Comparison of ENCODE assay signal across 29 cellular contexts in the genomic region with DNA sequence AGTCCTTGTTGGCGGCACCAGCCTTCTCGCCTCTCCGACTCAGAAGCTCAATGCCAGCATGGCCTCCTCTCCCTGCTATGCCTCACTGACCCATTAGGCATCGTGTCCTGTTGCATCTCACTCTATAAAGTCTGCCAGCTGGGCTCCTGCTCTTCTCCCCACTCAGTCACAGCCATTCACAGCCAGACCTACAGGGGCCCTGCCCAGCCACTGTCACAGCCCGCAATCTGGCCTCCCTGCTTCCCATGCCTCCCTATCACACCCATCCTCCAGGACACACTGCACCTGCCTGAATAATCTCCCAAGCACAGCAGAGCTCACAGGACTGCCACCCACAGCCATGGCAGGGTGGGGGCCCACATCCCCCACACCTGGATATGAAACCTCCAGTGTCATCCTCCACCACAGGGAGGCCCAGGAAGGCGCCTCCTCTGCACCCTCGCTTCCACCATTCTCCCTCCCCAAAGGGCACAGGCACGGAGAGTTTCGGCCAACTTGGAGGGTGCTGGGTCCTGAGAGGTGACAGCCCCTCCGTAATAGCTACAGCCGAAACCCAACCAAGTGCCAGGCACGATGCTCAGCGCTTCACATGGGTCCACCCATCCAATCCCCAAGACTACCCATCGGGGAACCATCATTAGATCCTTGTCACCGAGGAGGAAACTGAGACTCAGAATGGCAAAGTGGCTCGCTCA.
"Had no signal": no experiment of that assay in that cellular context is flagged by ENCODE, and none has a peak within 500 bp of the region (broad histone marks: within the 10 kb centered on the region; RNA-seq: fewer than 3 reads in every experiment).

No MANE protein-coding gene starts in this region.

- H3K27me3 ChIP-seq: colonic mucosa, right atrium auricular region, uterus had no signal

- H3K36me3 Mint-ChIP-seq: activated naive CD4-positive, alpha-beta T cell treated with anti-CD3 and anti-CD28 coated beads, Interleukin-2, amount 10 ng/mL, durations not matched to agents 7 days and 5 days; T-cell had no signal

- H3K4me3 Mint-ChIP-seq: activated naive CD4-positive, alpha-beta T cell treated with anti-CD3 and anti-CD28 coated beads, Interleukin-2, amount 10 ng/mL, durations not matched to agents 7 days and 5 days; activated T-helper 1 cell treated with anti-CD3 and anti-CD28 coated beads, Interleukin-12 subunit alpha, Interleukin-12 subunit beta, Interleukin-2, Interleukin-4 antibody, amounts not matched to agents 30 ng/mL and 10 ng/mL and 1 ng/mL, durations not matched to agents 14 hours and 24 hours and 36 hours; nephron; T-cell; T-helper 2 cell treated with Interferon-gamma antibody and Interleukin-4, amounts not matched to agents 5 μg/mL and 100 μg/mL, for 36 hours had no signal

- H3K79me2 ChIP-seq: parathyroid adenoma had no signal

- H3K9me3 ChIP-seq: colonic mucosa, left lung, lower lobe of right lung, right atrium auricular region, thoracic aorta, uterus had no signal

- ATAC-seq: left lung, lower lobe of right lung, T-cell had no signal

- H3K9me3 Mint-ChIP-seq: activated naive CD4-positive, alpha-beta T cell treated with anti-CD3 and anti-CD28 coated beads, Interleukin-2, amount 10 ng/mL, durations not matched to agents 7 days and 5 days; nephron; T-cell; T-helper 2 cell treated with Interferon-gamma antibody and Interleukin-4, amounts not matched to agents 5 μg/mL and 100 μg/mL, for 36 hours had no signal

- H3K4me3 ChIP-seq: colonic mucosa, left lung, lower lobe of right lung, right atrium auricular region, thoracic aorta, uterus had no signal

- H3K9ac ChIP-seq: parathyroid adenoma had no signal

- H2AFZ ChIP-seq: parathyroid adenoma had no signal

- H3K4me1 Mint-ChIP-seq: activated naive CD4-positive, alpha-beta T cell treated with anti-CD3 and anti-CD28 coated beads, Interleukin-2, amount 10 ng/mL, durations not matched to agents 7 days and 5 days had no signal

- H3K27ac Mint-ChIP-seq: activated T-helper 1 cell treated with anti-CD3 and anti-CD28 coated beads, Interleukin-12 subunit alpha, Interleukin-12 subunit beta, Interleukin-2, Interleukin-4 antibody, amounts not matched to agents 30 ng/mL and 10 ng/mL and 1 ng/mL, durations not matched to agents 14 hours and 24 hours and 36 hours; nephron; T-cell; T-helper 2 cell treated with Interferon-gamma antibody and Interleukin-4, amounts not matched to agents 5 μg/mL and 100 μg/mL, for 36 hours had no signal

- H3K27ac ChIP-seq: colonic mucosa, epithelial cell of prostate, left lung, lower lobe of right lung, parathyroid adenoma, right atrium auricular region, thoracic aorta, uterus, VCaP had no signal

- DNase-seq: activated CD4-positive, alpha-beta T cell treated with anti-CD3 and anti-CD28 coated beads for 4 hours; activated CD4-positive, alpha-beta T cell treated with anti-CD3 and anti-CD28 coated beads, Interleukin-2, amount 50 U/mL, for 4 hours; activated CD8-positive, alpha-beta memory T cell treated with anti-CD3 and anti-CD28 coated beads for 24 hours; activated gamma-delta T cell; activated naive CD4-positive, alpha-beta T cell treated with anti-CD3 and anti-CD28 coated beads, Interleukin-2, amount 10 ng/mL, durations not matched to agents 7 days and 5 days; activated T-cell treated with anti-CD3 and anti-CD28 coated beads, Interleukin-2, amount 50 U/mL, for 1 hour; anterior cingulate cortex; cerebellar nuclear complex; colonic mucosa; effector CD8-positive, alpha-beta T cell; kidney glomerular epithelial cell; left lung; lower lobe of right lung; mesenchymal stem cell; nucleus accumbens; stimulated activated CD4-positive, alpha-beta T cell treated with anti-CD3 and anti-CD28 coated beads, Interleukin-15, amount 100 ng/mL, for 24 hours; stimulated activated CD4-positive, alpha-beta T cell treated with anti-CD3 and anti-CD28 coated beads, Interleukin-2, amount 100 ng/mL, for 24 hours; stimulated activated naive CD4-positive, alpha-beta T cell treated with Interleukin-2 at 50 U/mL for 16 hours; T-cell; trophoblast cell; uterus had no signal

- H3K36me3 ChIP-seq: colonic mucosa, left lung, lower lobe of right lung, right atrium auricular region, thoracic aorta, uterus had no signal

- H3K4me1 ChIP-seq: colonic mucosa, left lung, lower lobe of right lung, parathyroid adenoma, right atrium auricular region, uterus had no signal

- H3K27me3 Mint-ChIP-seq: T-cell had no signal
